ENCODE assay signal across 8 cellular contexts in the genomic region with DNA sequence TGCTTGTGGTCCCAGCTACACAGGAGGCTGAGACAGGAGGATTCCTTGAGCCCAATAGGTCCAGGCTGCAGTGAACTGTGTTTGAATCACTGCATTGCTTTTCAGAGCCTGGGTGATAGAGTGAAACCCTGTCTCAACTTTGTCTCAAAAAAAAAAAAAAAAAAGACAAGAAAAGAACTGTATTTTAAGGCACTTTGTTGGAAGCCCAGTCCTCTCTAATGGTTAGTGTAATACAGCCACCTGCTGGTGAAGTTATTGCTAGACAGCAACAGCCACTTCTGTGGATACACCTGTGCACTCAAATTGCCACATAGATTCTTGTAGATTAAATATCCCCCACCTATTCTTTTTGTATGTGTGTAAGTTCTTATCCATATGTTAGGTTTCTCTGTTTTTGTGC. TPM values are rescaled to one million over a fixed set of nuclear protein-coding genes. Genes with fewer than 3 reads are reported as not detected.
DNase-seq lines count a peak whose midpoint lies in the region; TF ChIP-seq lines count a peak whose summit lies in the region.

No MANE protein-coding gene starts in this region.

- no peak for TF ChIP-seq POLR2A in NB4 (IDR thresholded peaks at IDR 0.05; ENCODE audit: extremely low read depth, insufficient read length)

- no peak for DNase-seq in AG09319 (ENCODE audit: extremely low read depth, low read depth)
- peak; percentile 63 for DNase-seq in GM03348 (ENCODE audit: low spot score)
- peak; percentile 40 for DNase-seq in NB4 (ENCODE audit: low read depth)
- DNase-seq in T47D (ENCODE audit: low read depth in 1 of 2, low spot score in 1 of 2): peak; percentile 43 to 54
- peak; percentile 45 to 58 for DNase-seq in lung microvascular endothelial cell (ENCODE audit: low read depth in 2 of 2)
- DNase-seq in retina: no peak
- DNase-seq in COLO668 (lab: John Stamatoyannopoulos, UW; ENCODE audit: unreplicated experiment): no peak

- POLR2A ChIA-PET in HEK293 (lab: Yijun Ruan, JAX): no interaction called here

- H3K9me3 ChIP-seq in HEK293 (ENCODE audit: control insufficient read depth, insufficient read depth, low read depth, low read length): no peaks in the 10 kb centered on the region

- CTCF ChIA-PET in HEK293 (lab: Yijun Ruan, JAX): interaction anchor here (0.6 to 20.9 kb wide), 10 partner anchors 10 to 873 kb away, joined by 3 to 429 read pairs (median 4); a partner anchor contains a TSS

- TF ChIP-seq CTCF in AG09319 (IDR thresholded peaks at IDR 0.05; ENCODE audit: low read depth, low read length): peak; percentile 29
- peak; percentile 34; the same call in 1 of the 2 replicates for TF ChIP-seq CTCF in HEK293 (tag by site-specific recombination; IDR thresholded peaks at IDR 0.05)
- peak; percentile 35 for TF ChIP-seq CTCF in NB4 (IDR thresholded peaks at IDR 0.05; ENCODE audit: low read depth, low read length)

- no peaks in the 10 kb centered on the region for H3K4me1 ChIP-seq in HEK293 (ENCODE audit: control insufficient read depth, insufficient read depth, low read length)

- no peak overlapping the region for H3K4me3 ChIP-seq in HEK293 (ENCODE audit: low read depth, low read length)
- H3K4me3 ChIP-seq in NB4 (ENCODE audit: low read depth, low read length): no peak overlapping the region

- in situ Hi-C loops in T47D (cut with HindIII; ENCODE audit: low pct_unique_long_range_greater_than_20kb, low sequenced_read_pairs): no loop called here

- H3K27ac ChIP-seq in HEK293 (ENCODE audit: extremely low read depth, low read depth, low read length): no peak overlapping the region

- H3K36me3 ChIP-seq in HEK293 (ENCODE audit: control insufficient read depth in 2 of 2, insufficient read depth in 1 of 2, low read length in 2 of 2): no peaks in the 10 kb centered on the region

TF ChIP-seq in HEK293, 187 proteins besides CTCF, POLR2A, EP300 and RAD21:
- TF ChIP-seq SCRT2 (tag by site-specific recombination; IDR thresholded peaks at IDR 0.05): peak; percentile 60
- peak; percentile 57 for TF ChIP-seq KLF9 (tag by site-specific recombination; IDR thresholded peaks at IDR 0.05; ENCODE audit: low read depth)
- TF ChIP-seq ZNF335 (tag by site-specific recombination; conservative IDR thresholded peaks at IDR 0.05): peak; percentile 77
- TF ChIP-seq ZNF654 (tag by site-specific recombination; IDR thresholded peaks at IDR 0.05; ENCODE audit: low read depth): peak; percentile 78
- no peak for TF ChIP-seq ZNF571 (tag by site-specific recombination; IDR thresholded peaks at IDR 0.05)

RNA-seq across cellular contexts. Expression of a gene that starts 10.1 kb away (rescaled TPM):
- not detected in 2 replicates for total RNA-seq in lung microvascular endothelial cell

RNA-seq across cellular contexts. Expression of a gene that starts 32.1 kb away (rescaled TPM):
- total RNA-seq in lung microvascular endothelial cell: not detected in 2 replicates

RNA-seq across cellular contexts. Expression of a gene that starts 59.8 kb away (rescaled TPM):
- not detected in 2 replicates for total RNA-seq in lung microvascular endothelial cell

Comparison
In these comparisons a context has a peak if more than half of its experiments do, and no peak if none do; other contexts are left out.
1. DNase-seq: peak in GM03348 (single experiment), NB4 (single experiment), T47D (2 of 2) and lung microvascular endothelial cell (2 of 2); none in AG09319 (single experiment), retina (single experiment) and COLO668 (single experiment).
2. Peak in every context shown above with its lines, with median percentiles within 50 percentile points of each other: CTCF ChIP-seq.